In genomic region chr10:84493951-84494848, GRCh38 we compare ENCODE assay signal across 1 cellular context.
TF ChIP-seq lines count a peak whose summit lies in the region.

No MANE protein-coding gene starts in this region.

TF ChIP-seq in GM23338, 12 proteins besides CTCF, POLR2A, EP300 and RAD21 (continued from another document):
- no peak for TF ChIP-seq ZNF462 (CRISPR knock-in tag; IDR thresholded peaks at IDR 0.05)
- TF ChIP-seq EZH2 (IDR thresholded peaks at IDR 0.05; ENCODE audit: low read depth, unreplicated experiment): no peak
- TF ChIP-seq ETS1 (IDR thresholded peaks at IDR 0.05): no peak
- TF ChIP-seq CREB1 (CRISPR knock-in tag; IDR thresholded peaks at IDR 0.05; ENCODE audit: low read depth): no peak
- TF ChIP-seq ZNF331 (CRISPR knock-in tag; IDR thresholded peaks at IDR 0.05; ENCODE audit: low read depth): no peak
- TF ChIP-seq JUNB (IDR thresholded peaks at IDR 0.05; ENCODE audit: unreplicated experiment): no peak
- TF ChIP-seq ZNF114 (CRISPR knock-in tag; IDR thresholded peaks at IDR 0.05): no peak
